Comparison of ENCODE assay signal across 29 cellular contexts in genomic region chr2:237884681-237885080, GRCh38. TPM values are rescaled to one million over a fixed set of nuclear protein-coding genes. Genes with fewer than 3 reads are reported as not detected.
DNase-seq lines count a peak whose midpoint lies in the region; ATAC-seq and TF ChIP-seq lines count a peak whose summit lies in the region.
"Had no signal": no experiment of that assay in that cellular context is flagged by ENCODE, and none has a peak within 500 bp of the region (broad histone marks: within the 10 kb centered on the region; RNA-seq: fewer than 3 reads in every experiment).

No MANE protein-coding gene starts in this region.

- intact Hi-C loops in dorsolateral prefrontal cortex (cut with DNase I) = no loop called here
- intact Hi-C loops in lower leg skin (cut with DNase I; ENCODE audit: low total_unique reads) = no loop called here

- no peak overlapping the region for H3K4me3 ChIP-seq in dorsolateral prefrontal cortex
- H3K4me3 ChIP-seq in lower leg skin (ENCODE audit: low read depth, poor library complexity, severe bottlenecking) = no peak overlapping the region
- H3K4me3 ChIP-seq: cardiac muscle cell, GM12878, tibial nerve had no signal

- peak in 1 of 10 donors; percentile 36 for DNase-seq in dorsolateral prefrontal cortex
- no peak for DNase-seq in osteocyte (ENCODE audit: extremely low spot score, unreplicated experiment)
- DNase-seq in NCI-H2081 treated with DMSO at 0.1 percent for 48 hours (lab: John Stamatoyannopoulos, UW) = no peak
- DNase-seq in medulla oblongata (ENCODE audit: extremely low spot score) = no peak
- DNase-seq in lower leg skin (ENCODE audit: low spot score in 2 of 2) = no peak
- DNase-seq: activated CD4-positive, alpha-beta T cell treated with anti-CD3 and anti-CD28 coated beads, Interleukin-2, amount 50 U/mL, for 1 hour; activated CD8-positive, alpha-beta memory T cell treated with anti-CD3 and anti-CD28 coated beads, Interleukin-2, amount 10 ng/mL, durations not matched to agents 7 days and 5 days; activated naive CD4-positive, alpha-beta T cell treated with anti-CD3 and anti-CD28 coated beads, Interleukin-2, amount 10 ng/mL, durations not matched to agents 7 days and 5 days; activated T-cell treated with anti-CD3 and anti-CD28 coated beads, Interleukin-2, amount 50 U/mL, for 72 hours; amygdala; Calu3; effector CD4-positive, alpha-beta T cell; foreskin keratinocyte; hippocampal formation; NCI-H1694; NCI-H526 treated with DMSO at 0.1 percent for 48 hours; stimulated activated naive CD4-positive, alpha-beta T cell treated with Interleukin-2 at 50 U/mL for 16 hours had no signal

- H3K9me3 Mint-ChIP-seq in osteocyte (ENCODE audit: unreplicated experiment) = no peaks in the 10 kb centered on the region
- H3K9me3 Mint-ChIP-seq: activated naive CD4-positive, alpha-beta T cell treated with anti-CD3 and anti-CD28 coated beads, Interleukin-2, amount 10 ng/mL, durations not matched to agents 7 days and 5 days; activated T-cell treated with anti-CD3 and anti-CD28 coated beads, Interleukin-2, amount 50 U/mL, for 72 hours; CD14-positive monocyte had no signal

- 81 to 89% methylated on average over 11 of the region's 13 CpGs for WGBS in lower leg skin, 2 donors

- H3K4me1 Mint-ChIP-seq in osteocyte (ENCODE audit: unreplicated experiment) = peaks cover 57% of the 10 kb centered on the region
- H3K4me1 Mint-ChIP-seq: activated CD8-positive, alpha-beta memory T cell treated with anti-CD3 and anti-CD28 coated beads, Interleukin-2, amount 10 ng/mL, durations not matched to agents 7 days and 5 days; activated naive CD4-positive, alpha-beta T cell treated with anti-CD3 and anti-CD28 coated beads, Interleukin-2, amount 10 ng/mL, durations not matched to agents 7 days and 5 days had no signal

- H3K27ac Mint-ChIP-seq in osteocyte (ENCODE audit: unreplicated experiment) = peak overlapping the region; percentile 85
- H3K27ac Mint-ChIP-seq: activated CD8-positive, alpha-beta memory T cell treated with anti-CD3 and anti-CD28 coated beads, Interleukin-2, amount 10 ng/mL, durations not matched to agents 7 days and 5 days; activated naive CD4-positive, alpha-beta T cell treated with anti-CD3 and anti-CD28 coated beads, Interleukin-2, amount 10 ng/mL, durations not matched to agents 7 days and 5 days; activated T-cell treated with anti-CD3 and anti-CD28 coated beads, Interleukin-2, amount 50 U/mL, for 72 hours; CD14-positive monocyte had no signal

- TF ChIP-seq CTCF in dorsolateral prefrontal cortex (IDR thresholded peaks at IDR 0.05 in 54 of 56, conservative IDR thresholded peaks at IDR 0.05 in 2 of 56; ENCODE audit: low read depth in 1 of 56, partially characterized antibody in 56 of 56) (no peak), osteocyte (IDR thresholded peaks at IDR 0.05) (no peak), lower leg skin (IDR thresholded peaks at IDR 0.05) (no peak)

- H3K4me3 Mint-ChIP-seq in osteocyte (ENCODE audit: unreplicated experiment) = no peak overlapping the region
- H3K4me3 Mint-ChIP-seq: activated CD8-positive, alpha-beta memory T cell treated with anti-CD3 and anti-CD28 coated beads, Interleukin-2, amount 10 ng/mL, durations not matched to agents 7 days and 5 days; activated naive CD4-positive, alpha-beta T cell treated with anti-CD3 and anti-CD28 coated beads, Interleukin-2, amount 10 ng/mL, durations not matched to agents 7 days and 5 days; activated T-cell treated with anti-CD3 and anti-CD28 coated beads, Interleukin-2, amount 50 U/mL, for 72 hours; CD14-positive monocyte had no signal

- peaks cover 22% of the 10 kb centered on the region for H3K36me3 Mint-ChIP-seq in osteocyte (ENCODE audit: unreplicated experiment)
- H3K36me3 Mint-ChIP-seq: activated CD8-positive, alpha-beta memory T cell treated with anti-CD3 and anti-CD28 coated beads, Interleukin-2, amount 10 ng/mL, durations not matched to agents 7 days and 5 days; activated naive CD4-positive, alpha-beta T cell treated with anti-CD3 and anti-CD28 coated beads, Interleukin-2, amount 10 ng/mL, durations not matched to agents 7 days and 5 days; CD14-positive monocyte had no signal

- H3K27me3 Mint-ChIP-seq in osteocyte (ENCODE audit: unreplicated experiment) = no peaks in the 10 kb centered on the region
- H3K27me3 Mint-ChIP-seq: activated CD8-positive, alpha-beta memory T cell treated with anti-CD3 and anti-CD28 coated beads, Interleukin-2, amount 10 ng/mL, durations not matched to agents 7 days and 5 days; activated naive CD4-positive, alpha-beta T cell treated with anti-CD3 and anti-CD28 coated beads, Interleukin-2, amount 10 ng/mL, durations not matched to agents 7 days and 5 days had no signal

- H3K27me3 ChIP-seq in dorsolateral prefrontal cortex = no peaks in the 10 kb centered on the region
- H3K27me3 ChIP-seq: cardiac muscle cell, foreskin keratinocyte, neutrophil, tibial nerve had no signal

- H3K27ac ChIP-seq in angular gyrus (ENCODE audit: low read depth, low read length) (peak overlapping the region; percentile 16), dorsolateral prefrontal cortex (peak overlapping the region in 49 of 59 donors; percentile 26 to 89 (median 70)), temporal lobe (ENCODE audit: low read depth, low read length) (peak overlapping the region; percentile 45)
- H3K27ac ChIP-seq: cardiac muscle cell, foreskin keratinocyte, HL-60, neutrophil, VCaP had no signal

- no peak for TF ChIP-seq POLR2A in lower leg skin (IDR thresholded peaks at IDR 0.05)

- no peak for ATAC-seq in GM19452 (IDR thresholded peaks at IDR 0.05; ENCODE audit: unreplicated experiment)
- ATAC-seq: activated CD8-positive, alpha-beta memory T cell treated with anti-CD3 and anti-CD28 coated beads, Interleukin-2, amount 10 ng/mL, durations not matched to agents 7 days and 5 days; activated T-cell treated with anti-CD3 and anti-CD28 coated beads, Interleukin-2, amount 50 U/mL, for 72 hours; foreskin keratinocyte; GM12878; HCT116 had no signal

RNA-seq across cellular contexts. Expression of gene RAMP1, which starts 25.3 kb away (rescaled TPM):
- total RNA-seq in dorsolateral prefrontal cortex = 100 to 1,000 TPM in 16 of 120 experiments, 10 to 100 TPM in 104; 39.9 to 172 (median 76.2) TPM
- total RNA-seq in osteocyte = 87.9 and 93.4 TPM in 2 replicates
- total RNA-seq in temporal lobe = 6.4 TPM
- total RNA-seq in lower leg skin = 10 to 100 TPM in 2 of 4 donors, 1 to 10 TPM in 2; 7.3 to 19.1 (median 12.4) TPM
- total RNA-seq: lung microvascular endothelial cell had no signal

Comparison
In these comparisons a context has a peak if more than half of its experiments do, and no peak if none do; other contexts are left out.
1. H3K27ac ChIP-seq: peak in every context shown above with its lines; median percentile 70 in dorsolateral prefrontal cortex; 45 in temporal lobe; 16 in angular gyrus.